1 cellular context compared by ENCODE assay signal in genomic region chr2:138846216-138846821, GRCh38.
TF ChIP-seq lines count a peak whose summit lies in the region.

No MANE protein-coding gene starts in this region.

TF ChIP-seq in SK-N-SH treated with all-trans-retinoic acid at 6 μM for 48 hours, 23 proteins besides CTCF, POLR2A, EP300 and RAD21 (continued from another document):
- TF ChIP-seq ZNF8 (CRISPR knock-in tag; IDR thresholded peaks at IDR 0.05) = no peak
- TF ChIP-seq CSDC2 (CRISPR knock-in tag; IDR thresholded peaks at IDR 0.05) = no peak
